ENCODE assay signal across 8 cellular contexts in genomic region chr16:29809031-29809747, GRCh38. TPM values are rescaled to one million over a fixed set of nuclear protein-coding genes. Genes with fewer than 3 reads are reported as not detected.
A peak's percentile ranks its signal among the peaks of the same experiment; 100 is the strongest.
DNase-seq lines count a peak whose midpoint lies in the region; ATAC-seq, FAIRE-seq and TF ChIP-seq lines count a peak whose summit lies in the region.

No MANE protein-coding gene starts in this region.

- POLR2A ChIA-PET in SK-N-SH (lab: Yijun Ruan, JAX): interaction anchor here (0.7 kb wide), 1 partner anchor 218 kb away, joined by 3 read pairs; no protein-coding TSS in a partner anchor
- POLR2A ChIA-PET in activated CD8-positive, alpha-beta T cell treated with anti-CD3 and anti-CD28 coated beads for 36 hours (lab: Charles Lee): interaction anchor here (0.5 to 9.5 kb wide), 15 partner anchors 13 to 376 kb away, joined by 3 to 167 read pairs (median 5); partner anchors contain the start of genes HIRIP3, INO80E, KIF22 and MVP

- DNase-seq in SK-N-SH (no peak), hepatocyte (ENCODE audit: low spot score) (no peak), stomach (no peak), D721Med (ENCODE audit: insufficient read length, low spot score) (no peak)
- peak; percentile 30 for DNase-seq in activated CD8-positive, alpha-beta T cell treated with anti-CD3 and anti-CD28 coated beads for 36 hours

- H3K79me2 ChIP-seq in SK-N-SH (ENCODE audit: insufficient read depth) (peaks cover 56% of the 10 kb centered on the region), hepatocyte (peaks cover 44% of the 10 kb centered on the region)

- H3K9me3 ChIP-seq in SK-N-SH (no peaks in the 10 kb centered on the region), hepatocyte (ENCODE audit: low read depth) (no peaks in the 10 kb centered on the region), stomach (no peaks in the 10 kb centered on the region)

- H3K4me3 Mint-ChIP-seq in activated CD8-positive, alpha-beta T cell treated with anti-CD3 and anti-CD28 coated beads for 36 hours: peak overlapping the region; percentile 90

- CTCF ChIA-PET in SK-N-SH (lab: Yijun Ruan, JAX): interaction anchor here (1.4 to 2.6 kb wide), 5 partner anchors 9 to 223 kb away, joined by 3 to 23 read pairs (median 5); partner anchors contain the start of genes KIF22 and TLCD3B
- CTCF ChIA-PET in activated CD8-positive, alpha-beta T cell treated with anti-CD3 and anti-CD28 coated beads for 36 hours (lab: Charles Lee): interaction anchor here (0.8 to 3.0 kb wide), 7 partner anchors 10 to 108 kb away, joined by 4 to 63 read pairs (median 10); partner anchors contain the start of genes KIF22, MVP and PAGR1

- 53% methylated on average over 6 of the region's 31 CpGs for whole genome bisulfite sequencing in SK-N-SH (ENCODE audit: low lambda C conversion rate)
- WGBS in hepatocyte (ENCODE audit: low lambda C conversion rate, missing lambda C conversion rate): 92% methylated on average over 23 of the region's 31 CpGs
- 72 to 79% (median 77%) methylated on average over 25 to 31 of the region's 31 CpGs for WGBS in stomach, 5 donors

- no peaks in the 10 kb centered on the region for H3K27me3 Mint-ChIP-seq in activated CD8-positive, alpha-beta T cell treated with anti-CD3 and anti-CD28 coated beads for 36 hours

- H3K36me3 Mint-ChIP-seq in activated CD8-positive, alpha-beta T cell treated with anti-CD3 and anti-CD28 coated beads for 36 hours (ENCODE audit: low read depth): peaks cover 48% of the 10 kb centered on the region

- H3K4me2 ChIP-seq in SK-N-SH: peak overlapping the region; percentile 97
- peak overlapping the region; percentile 91 for H3K4me2 ChIP-seq in hepatocyte

- H3K36me3 ChIP-seq in SK-N-SH (replicated peaks in 1 of 2; ENCODE audit: control insufficient read depth in 1 of 2, insufficient read depth in 2 of 2, low read length in 1 of 2) (peaks cover 13 to 18% of the 10 kb centered on the region in 2 experiments), hepatocyte (replicated peaks; ENCODE audit: insufficient read depth, low read depth) (no peaks in the 10 kb centered on the region), stomach (peaks cover 15 to 23% (median 21%) of the 10 kb centered on the region in 4 donors)

- no peaks in the 10 kb centered on the region for H3K27me3 ChIP-seq in SK-N-SH (ENCODE audit: insufficient read depth)
- no peaks in the 10 kb centered on the region for H3K27me3 ChIP-seq in hepatocyte
- peaks cover 0 to 22% (median 0%) of the 10 kb centered on the region in 3 donors for H3K27me3 ChIP-seq in stomach

- TF ChIP-seq POLR2A in stomach (IDR thresholded peaks at IDR 0.05): no peak

- peaks cover 49% of the 10 kb centered on the region for H3F3A ChIP-seq in SK-N-SH (replicated peaks; ENCODE audit: insufficient read depth)

- H2AFZ ChIP-seq in SK-N-SH (ENCODE audit: low read depth) (no peak overlapping the region), hepatocyte (no peak overlapping the region)

- H3K9me3 Mint-ChIP-seq in activated CD8-positive, alpha-beta T cell treated with anti-CD3 and anti-CD28 coated beads for 36 hours: no peaks in the 10 kb centered on the region

- peak overlapping the region; percentile 62; the same call in 1 of the 2 replicates for H3K9ac ChIP-seq in SK-N-SH

- peaks cover 42% of the 10 kb centered on the region for H3K4me1 Mint-ChIP-seq in activated CD8-positive, alpha-beta T cell treated with anti-CD3 and anti-CD28 coated beads for 36 hours (ENCODE audit: low read depth)

- H3K4me3 ChIP-seq in SK-N-SH (ENCODE audit: low read depth in 2 of 2, low read length in 1 of 2) (peak overlapping the region; percentile 16 to 76; a peak in 1 of 4 replicates), hepatocyte (no peak overlapping the region), stomach (peak overlapping the region in 2 of 4 donors; percentile 63 to 71)

- H3K4me1 ChIP-seq in SK-N-SH (ENCODE audit: control insufficient read depth in 1 of 2, insufficient read depth in 2 of 2, low read depth in 1 of 2, low read length in 1 of 2): peaks cover 38 to 65% of the 10 kb centered on the region in 2 experiments
- peaks cover 38% of the 10 kb centered on the region for H3K4me1 ChIP-seq in hepatocyte (ENCODE audit: insufficient read depth)
- H3K4me1 ChIP-seq in stomach: peaks cover 60 to 79% (median 78%) of the 10 kb centered on the region in 4 donors

- H3K27ac ChIP-seq in SK-N-SH (ENCODE audit: low read depth in 2 of 2, low read length in 1 of 2) (peak overlapping the region; percentile 87 to 89), hepatocyte (peak overlapping the region; percentile 93), stomach (peak overlapping the region in 4 of 5 donors; percentile 88 to 96 (median 92))

- TF ChIP-seq CTCF in SK-N-SH (IDR thresholded peaks at IDR 0.05) (no peak), hepatocyte (IDR thresholded peaks at IDR 0.05; ENCODE audit: poor library complexity) (no peak), stomach (IDR thresholded peaks at IDR 0.05) (no peak), D721Med (IDR thresholded peaks at IDR 0.05; ENCODE audit: insufficient read depth, missing control alignments) (no peak)
- TF ChIP-seq CTCF in activated CD8-positive, alpha-beta T cell treated with anti-CD3 and anti-CD28 coated beads for 36 hours (IDR thresholded peaks at IDR 0.05): no peak

- no peak for FAIRE-seq in D721Med (lab: Jason Lieb, UNC)

- TF ChIP-seq RAD21 in SK-N-SH (IDR thresholded peaks at IDR 0.05; ENCODE audit: low read length): no peak

- TF ChIP-seq EP300 in SK-N-SH (IDR thresholded peaks at IDR 0.05; ENCODE audit: borderline replicate concordance in 1 of 2, low read depth in 1 of 2, low read length in 1 of 2) (no peak), stomach (IDR thresholded peaks at IDR 0.05) (no peak)

- intact Hi-C loops in activated CD8-positive, alpha-beta T cell treated with anti-CD3 and anti-CD28 coated beads for 36 hours (cut with micrococcal nuclease): no loop called here
- intact Hi-C loops in stomach (cut with DNase I; ENCODE audit: low total_unique reads): loop anchor here (5.0 kb wide), 1 partner anchor 48 kb away; no protein-coding TSS in a partner anchor

- H3K27ac Mint-ChIP-seq in activated CD8-positive, alpha-beta T cell treated with anti-CD3 and anti-CD28 coated beads for 36 hours: peak overlapping the region; percentile 96

- no peaks in the 10 kb centered on the region for H3K9me2 ChIP-seq in SK-N-SH
- H3K9me2 ChIP-seq in hepatocyte (replicated peaks; ENCODE audit: insufficient read depth): no peaks in the 10 kb centered on the region

- H4K20me1 ChIP-seq in SK-N-SH (ENCODE audit: insufficient read depth) (peaks cover 15% of the 10 kb centered on the region), hepatocyte (ENCODE audit: insufficient read depth, poor library complexity, severe bottlenecking) (peaks cover 24% of the 10 kb centered on the region)

- ATAC-seq in SK-N-SH treated with all-trans-retinoic acid at 6 μM for 48 hours (no peak), GM19463 (IDR thresholded peaks at IDR 0.05; ENCODE audit: unreplicated experiment) (no peak), GM19467 (IDR thresholded peaks at IDR 0.05; ENCODE audit: unreplicated experiment) (no peak)
- ATAC-seq in activated CD8-positive, alpha-beta T cell treated with anti-CD3 and anti-CD28 coated beads for 36 hours: no peak

TF ChIP-seq in SK-N-SH treated with all-trans-retinoic acid at 6 μM for 48 hours, 23 proteins besides CTCF, POLR2A, EP300 and RAD21 (continues in another document):
- TF ChIP-seq CSDC2 (CRISPR knock-in tag; IDR thresholded peaks at IDR 0.05) (no peak), ZNF8 (CRISPR knock-in tag; IDR thresholded peaks at IDR 0.05) (no peak), SNAI2 (CRISPR knock-in tag; IDR thresholded peaks at IDR 0.05) (no peak), ZNF565 (CRISPR knock-in tag; conservative IDR thresholded peaks at IDR 0.05; ENCODE audit: low read depth) (no peak)

RNA-seq across cellular contexts. Expression of gene PRRT2, which starts 2.8 kb away (rescaled TPM):
- polyA plus RNA-seq in SK-N-SH (2012; rRNA removed) (28.1 and 29.3 TPM in 2 replicates), hepatocyte (11.1 and 23.9 TPM in 2 replicates), stomach (under 1 TPM in 2 of 3 donors, not detected in 1; 0.62 to 0.83 TPM)
- polyA plus RNA-seq in SK-N-SH (2012; cell fraction: cytosol; rRNA removed): 2.3 and 3.4 TPM in 2 replicates
- 256 and 346 TPM in 2 replicates for polyA plus RNA-seq in SK-N-SH (2012; cell fraction: nucleus; rRNA removed)
- 1 to 10 TPM; 1.5 to 2.0 TPM for total RNA-seq in activated CD8-positive, alpha-beta T cell treated with anti-CD3 and anti-CD28 coated beads for 36 hours
- total RNA-seq in hepatocyte (7.0 and 8.0 TPM in 2 replicates), stomach (10 to 100 TPM in 1 of 5 donors, 1 to 10 TPM in 2, not detected in 2; 4.0 to 17.4 (median 4.6) TPM)

RNA-seq across cellular contexts. Expression of gene MAZ, which starts 2.9 kb away (rescaled TPM):
- polyA plus RNA-seq in SK-N-SH (2012; rRNA removed): 117 and 163 TPM in 2 replicates
- 77.9 and 147 TPM in 2 replicates for polyA plus RNA-seq in SK-N-SH (2012; cell fraction: cytosol; rRNA removed)
- 131 and 155 TPM in 2 replicates for polyA plus RNA-seq in SK-N-SH (2012; cell fraction: nucleus; rRNA removed)
- total RNA-seq in activated CD8-positive, alpha-beta T cell treated with anti-CD3 and anti-CD28 coated beads for 36 hours: 100 to 1,000 TPM; 380 to 382 TPM
- 123 and 132 TPM in 2 replicates for total RNA-seq in hepatocyte
- 190 and 192 TPM in 2 replicates for polyA plus RNA-seq in hepatocyte
- 100 to 1,000 TPM in 4 of 5 donors, 10 to 100 TPM in 1; 11.7 to 865 (median 117) TPM for total RNA-seq in stomach
- polyA plus RNA-seq in stomach: 100 to 1,000 TPM in 2 of 3 donors, 10 to 100 TPM in 1; 79.9 to 160 (median 102) TPM

RNA-seq across cellular contexts. Expression of gene PAGR1, which starts 6.8 kb away (rescaled TPM):
- polyA plus RNA-seq in SK-N-SH (2012; rRNA removed) (48.5 and 57.7 TPM in 2 replicates), hepatocyte (48.5 and 53.4 TPM in 2 replicates), stomach (10 to 100 TPM; 24.0 to 31.6 (median 27.1) TPM)
- polyA plus RNA-seq in SK-N-SH (2012; cell fraction: cytosol; rRNA removed): 21.6 and 26.9 TPM in 2 replicates
- polyA plus RNA-seq in SK-N-SH (2012; cell fraction: nucleus; rRNA removed): 270 and 364 TPM in 2 replicates
- total RNA-seq in activated CD8-positive, alpha-beta T cell treated with anti-CD3 and anti-CD28 coated beads for 36 hours: 10 to 100 TPM; 26.8 to 29.0 TPM
- total RNA-seq in hepatocyte (31.6 and 39.3 TPM in 2 replicates), stomach (100 to 1,000 TPM in 1 of 5 donors, 10 to 100 TPM in 3, 1 to 10 TPM in 1; 7.1 to 124 (median 19.8) TPM)

RNA-seq across cellular contexts. Expression of gene MVP, which starts 11.1 kb away (rescaled TPM):
- polyA plus RNA-seq in SK-N-SH (2012; rRNA removed) (198 and 222 TPM in 2 replicates), hepatocyte (140 and 146 TPM in 2 replicates), stomach (100 to 1,000 TPM; 101 to 122 (median 116) TPM)
- polyA plus RNA-seq in SK-N-SH (2012; cell fraction: cytosol; rRNA removed): 70.0 and 100 TPM in 2 replicates
- polyA plus RNA-seq in SK-N-SH (2012; cell fraction: nucleus; rRNA removed): 460 and 509 TPM in 2 replicates
- 10 to 100 TPM; 32.5 to 33.2 TPM for total RNA-seq in activated CD8-positive, alpha-beta T cell treated with anti-CD3 and anti-CD28 coated beads for 36 hours
- total RNA-seq in hepatocyte (80.0 and 121 TPM in 2 replicates), stomach (100 to 1,000 TPM in 4 of 5 donors, 10 to 100 TPM in 1; 92.2 to 453 (median 154) TPM)

RNA-seq across cellular contexts. Expression of gene KIF22, which starts 18.6 kb away (rescaled TPM):
- polyA plus RNA-seq in SK-N-SH (2012; rRNA removed) (63.8 and 64.1 TPM in 2 replicates), hepatocyte (42.5 and 44.5 TPM in 2 replicates), stomach (10 to 100 TPM; 53.6 to 88.5 (median 59.2) TPM)
- polyA plus RNA-seq in SK-N-SH (2012; cell fraction: cytosol; rRNA removed): 25.9 and 37.8 TPM in 2 replicates
- 200 and 291 TPM in 2 replicates for polyA plus RNA-seq in SK-N-SH (2012; cell fraction: nucleus; rRNA removed)
- 100 to 1,000 TPM; 160 to 165 TPM for total RNA-seq in activated CD8-positive, alpha-beta T cell treated with anti-CD3 and anti-CD28 coated beads for 36 hours
- total RNA-seq in hepatocyte (42.6 and 43.3 TPM in 2 replicates), stomach (100 to 1,000 TPM in 1 of 5 donors, 10 to 100 TPM in 4; 11.1 to 229 (median 26.8) TPM)
